ENCODE assay signal across 11 cellular contexts in genomic region chr20:1121439-1121838, GRCh38. TPM values are rescaled to one million over a fixed set of nuclear protein-coding genes. Genes with fewer than 3 reads are reported as not detected.
DNase-seq lines count a peak whose midpoint lies in the region; ATAC-seq and TF ChIP-seq lines count a peak whose summit lies in the region.
"Had no signal": no experiment of that assay in that cellular context is flagged by ENCODE, and none has a peak within 500 bp of the region (broad histone marks: within the 10 kb centered on the region; RNA-seq: fewer than 3 reads in every experiment).

No MANE protein-coding gene starts in this region.

- H3K4me3 Mint-ChIP-seq in activated naive CD4-positive, alpha-beta T cell treated with anti-CD3 and anti-CD28 coated beads for 36 hours: peak overlapping the region; percentile 30
- H3K4me3 Mint-ChIP-seq in stimulated activated effector memory CD8-positive, alpha-beta T cell treated with anti-CD3 and anti-CD28 coated beads, Interleukin-12 subunit alpha, Interleukin-12 subunit beta, amount 100 ng/mL, for 72 hours: peak overlapping the region; percentile 87

- no peaks in the 10 kb centered on the region for H3K9me3 ChIP-seq in RWPE2 (ENCODE audit: severe bottlenecking)

- no peak for TF ChIP-seq CTCF in RWPE2 (IDR thresholded peaks at IDR 0.05; ENCODE audit: poor library complexity, severe bottlenecking)

- H3K36me3 Mint-ChIP-seq in activated naive CD4-positive, alpha-beta T cell treated with anti-CD3 and anti-CD28 coated beads for 36 hours (ENCODE audit: low read depth): peaks cover 25% of the 10 kb centered on the region
- peaks cover 73% of the 10 kb centered on the region for H3K36me3 Mint-ChIP-seq in stimulated activated effector memory CD8-positive, alpha-beta T cell treated with anti-CD3 and anti-CD28 coated beads, Interleukin-12 subunit alpha, Interleukin-12 subunit beta, amount 100 ng/mL, for 72 hours

- ATAC-seq in RWPE2 (ENCODE audit: low read depth) (no peak), HG02763 (IDR thresholded peaks at IDR 0.05; ENCODE audit: unreplicated experiment) (no peak), GM21737 (IDR thresholded peaks at IDR 0.05; ENCODE audit: unreplicated experiment) (no peak)
- no peak for ATAC-seq in stimulated activated effector memory CD8-positive, alpha-beta T cell treated with anti-CD3 and anti-CD28 coated beads, Interleukin-12 subunit alpha, Interleukin-12 subunit beta, amount 100 ng/mL, for 72 hours

- H3K27me3 Mint-ChIP-seq in activated naive CD4-positive, alpha-beta T cell treated with anti-CD3 and anti-CD28 coated beads for 36 hours (ENCODE audit: low read depth): no peaks in the 10 kb centered on the region

- peaks cover 65% of the 10 kb centered on the region for H3K36me3 ChIP-seq in RWPE2 (ENCODE audit: low read depth)

- H3K4me1 ChIP-seq in RWPE2 (ENCODE audit: insufficient read depth, poor library complexity, severe bottlenecking): peaks cover 37% of the 10 kb centered on the region

- H3K4me3 ChIP-seq in RWPE2 (ENCODE audit: severe bottlenecking): no peak overlapping the region

- TF ChIP-seq POLR2A in erythroblast (IDR thresholded peaks at IDR 0.05; ENCODE audit: low read length): peak; percentile 33

- intact Hi-C loops in activated naive CD4-positive, alpha-beta T cell treated with anti-CD3 and anti-CD28 coated beads for 36 hours (cut with micrococcal nuclease): loop anchor here (5.0 kb wide), 1 partner anchor 469 kb away; the partner anchor contains the start of gene SRXN1

- H3K27ac Mint-ChIP-seq in activated naive CD4-positive, alpha-beta T cell treated with anti-CD3 and anti-CD28 coated beads for 36 hours: peak overlapping the region; percentile 39
- H3K27ac Mint-ChIP-seq in stimulated activated effector memory CD8-positive, alpha-beta T cell treated with anti-CD3 and anti-CD28 coated beads, Interleukin-12 subunit alpha, Interleukin-12 subunit beta, amount 100 ng/mL, for 72 hours: peak overlapping the region; percentile 50

- H3K27ac ChIP-seq in RWPE2 (ENCODE audit: poor library complexity, severe bottlenecking): peak overlapping the region; percentile 30

- H3K27me3 ChIP-seq in RWPE2 (ENCODE audit: insufficient read depth, poor library complexity, severe bottlenecking): no peaks in the 10 kb centered on the region

- DNase-seq in activated naive CD4-positive, alpha-beta T cell treated with anti-CD3 and anti-CD28 coated beads for 36 hours: no peak
- no peak for DNase-seq in activated naive CD4-positive, alpha-beta T cell treated with Interleukin-2 at 50 U/mL for 16 hours
- DNase-seq in RWPE2 (ENCODE audit: low spot score) (no peak), erythroblast (lab: John Stamatoyannopoulos, UW) (peak; percentile 86 to 90), T1000 (lab: John Stamatoyannopoulos, UW) (no peak)
- no peak for DNase-seq in stimulated activated effector memory CD8-positive, alpha-beta T cell treated with anti-CD3 and anti-CD28 coated beads, Interleukin-12 subunit alpha, Interleukin-12 subunit beta, amount 100 ng/mL, for 72 hours (ENCODE audit: low spot score in 2 of 2)
- DNase-seq: amniotic stem cell, Kasumi-1, T-helper 9 cell had no signal

- peaks cover 62% of the 10 kb centered on the region for H3K4me1 Mint-ChIP-seq in activated naive CD4-positive, alpha-beta T cell treated with anti-CD3 and anti-CD28 coated beads for 36 hours (ENCODE audit: low read depth)
- peaks cover 70% of the 10 kb centered on the region for H3K4me1 Mint-ChIP-seq in stimulated activated effector memory CD8-positive, alpha-beta T cell treated with anti-CD3 and anti-CD28 coated beads, Interleukin-12 subunit alpha, Interleukin-12 subunit beta, amount 100 ng/mL, for 72 hours

- no peaks in the 10 kb centered on the region for H3K9me3 Mint-ChIP-seq in activated naive CD4-positive, alpha-beta T cell treated with anti-CD3 and anti-CD28 coated beads for 36 hours
- no peaks in the 10 kb centered on the region for H3K9me3 Mint-ChIP-seq in stimulated activated effector memory CD8-positive, alpha-beta T cell treated with anti-CD3 and anti-CD28 coated beads, Interleukin-12 subunit alpha, Interleukin-12 subunit beta, amount 100 ng/mL, for 72 hours

- CTCF ChIA-PET in activated naive CD4-positive, alpha-beta T cell treated with anti-CD3 and anti-CD28 coated beads for 36 hours (lab: Charles Lee): interaction anchor here (0.7 kb wide), 1 partner anchor 106 kb away, joined by 3 read pairs; no protein-coding TSS in a partner anchor

RNA-seq across cellular contexts. Expression of gene PSMF1, which starts 3.0 kb away (rescaled TPM):
- 100 to 1,000 TPM; 138 to 143 TPM for total RNA-seq in activated naive CD4-positive, alpha-beta T cell treated with anti-CD3 and anti-CD28 coated beads for 36 hours

Comparison
In these comparisons a context has a peak if more than half of its experiments do, and no peak if none do; other contexts are left out.
1. DNase-seq: peak in erythroblast (2 of 2); none in activated naive CD4-positive, alpha-beta T cell treated with anti-CD3 and anti-CD28 coated beads for 36 hours (single experiment), activated naive CD4-positive, alpha-beta T cell treated with Interleukin-2 at 50 U/mL for 16 hours (single experiment), RWPE2 (single experiment), stimulated activated effector memory CD8-positive, alpha-beta T cell treated with anti-CD3 and anti-CD28 coated beads, Interleukin-12 subunit alpha, Interleukin-12 subunit beta, amount 100 ng/mL, for 72 hours (0 of 2) and T1000 (single experiment).